In genomic region chr11:62504158-62504973, GRCh38 we compare ENCODE assay signal across 17 cellular contexts. TPM values are rescaled to one million over a fixed set of nuclear protein-coding genes. Genes with fewer than 3 reads are reported as not detected.
A peak's percentile ranks its signal among the peaks of the same experiment; 100 is the strongest.
DNase-seq lines count a peak whose midpoint lies in the region; ATAC-seq and TF ChIP-seq lines count a peak whose summit lies in the region.
"Had no signal": no experiment of that assay in that cellular context is flagged by ENCODE, and none has a peak within 500 bp of the region (broad histone marks: within the 10 kb centered on the region; RNA-seq: fewer than 3 reads in every experiment).

No MANE protein-coding gene starts in this region.

- peak; percentile 69 for DNase-seq in cerebellar cortex (ENCODE audit: low spot score)
- DNase-seq in lung (ENCODE audit: low spot score): peak; percentile 77
- DNase-seq in tibial artery: no peak
- no peak for DNase-seq in suprapubic skin (ENCODE audit: low spot score in 2 of 2)
- no peak for DNase-seq in NCI-H526 (lab: John Stamatoyannopoulos, UW)
- DNase-seq: activated CD4-positive, alpha-beta T cell treated with anti-CD3 and anti-CD28 coated beads for 1 hour; activated T-cell treated with anti-CD3 and anti-CD28 coated beads, Interleukin-2, amount 50 U/mL, for 24 hours; amniotic stem cell; CD4-positive, alpha-beta T cell; cortex of kidney; naive thymus-derived CD4-positive, alpha-beta T cell; stimulated activated CD4-positive, alpha-beta T cell treated with anti-CD3 and anti-CD28 coated beads, Interleukin-4, amount 100 ng/mL, for 1 hour; SW 1271 had no signal

- H3K27me3 ChIP-seq in HUES64 (ENCODE audit: insufficient read depth, low read length) (peaks cover 11% of the 10 kb centered on the region; the same call in 1 of the 2 replicates), lung (ENCODE audit: control insufficient read depth, insufficient read depth) (no peaks in the 10 kb centered on the region), tibial artery (no peaks in the 10 kb centered on the region), suprapubic skin (no peaks in the 10 kb centered on the region)

- H3K27ac ChIP-seq in HUES64 (ENCODE audit: low read depth, low read length) (no peak overlapping the region), lung (ENCODE audit: low read depth in 1 of 2, low read length in 1 of 2) (no peak overlapping the region), tibial artery (peak overlapping the region; percentile 34 to 48), suprapubic skin (no peak overlapping the region)

- no peaks in the 10 kb centered on the region for H3K36me3 ChIP-seq in HUES64 (ENCODE audit: insufficient read depth, low read length)
- no peaks in the 10 kb centered on the region for H3K36me3 ChIP-seq in lung (ENCODE audit: control insufficient read depth in 2 of 2, insufficient read depth in 2 of 2, low read length in 2 of 2)
- H3K36me3 ChIP-seq in tibial artery: no peaks in the 10 kb centered on the region
- no peaks in the 10 kb centered on the region for H3K36me3 ChIP-seq in suprapubic skin

- H3K9ac ChIP-seq in HUES64 (ENCODE audit: low read depth, low read length): no peak overlapping the region

- no peak for TF ChIP-seq EP300 in suprapubic skin (IDR thresholded peaks at IDR 0.05)

- intact Hi-C loops in tibial artery (cut with DNase I; ENCODE audit: low total_unique reads): no loop called here

- TF ChIP-seq CTCF in lung (IDR thresholded peaks at IDR 0.05; ENCODE audit: control extremely low read depth, extremely low read depth) (no peak), tibial artery (IDR thresholded peaks at IDR 0.05) (no peak), suprapubic skin (IDR thresholded peaks at IDR 0.05) (no peak)

- H3K4me1 ChIP-seq in HUES64 (ENCODE audit: insufficient read depth, low read length) (peaks cover 34% of the 10 kb centered on the region), lung (ENCODE audit: control insufficient read depth in 2 of 2, insufficient read depth in 2 of 2, low read length in 2 of 2) (peaks cover 13 to 26% of the 10 kb centered on the region in 2 donors), tibial artery (peaks cover 0 to 71% (median 37%) of the 10 kb centered on the region in 4 donors), suprapubic skin (peaks cover 98% of the 10 kb centered on the region)

- H3K9me3 ChIP-seq in HUES64 (ENCODE audit: insufficient read depth, low read depth, low read length) (no peaks in the 10 kb centered on the region), lung (ENCODE audit: control insufficient read depth in 2 of 2, insufficient read depth in 1 of 2, low read length in 1 of 2) (no peaks in the 10 kb centered on the region), tibial artery (no peaks in the 10 kb centered on the region), suprapubic skin (no peaks in the 10 kb centered on the region)

- H3K4me3 ChIP-seq in HUES64 (ENCODE audit: low read length): peak overlapping the region; percentile 53
- no peak overlapping the region for H3K4me3 ChIP-seq in lung
- no peak overlapping the region for H3K4me3 ChIP-seq in tibial artery
- H3K4me3 ChIP-seq in suprapubic skin: no peak overlapping the region

- 36% methylated on average over 15 of the region's 15 CpGs for WGBS in HUES64
- WGBS in lung, 2 donors: 69 to 79% methylated on average over 15 of the region's 15 CpGs
- WGBS in suprapubic skin: 83% methylated on average over 15 of the region's 15 CpGs

- no peak for TF ChIP-seq POLR2A in suprapubic skin (IDR thresholded peaks at IDR 0.05)

- ATAC-seq in lung (ENCODE audit: insufficient read depth, low FRiP score) (peak; percentile 15), GM21528 (IDR thresholded peaks at IDR 0.05; ENCODE audit: low FRiP score, unreplicated experiment) (no peak)
- ATAC-seq: naive thymus-derived CD4-positive, alpha-beta T cell; right cardiac atrium; stimulated activated memory B cell treated with anti-CD40 and anti-IgM and Interleukin-4, amounts not matched to agents 10 μg/mL and 1 μg/mL and 100 μg/mL, for 72 hours had no signal

RNA-seq across cellular contexts. Expression of gene AHNAK, which starts 42.2 kb away (rescaled TPM):
- 3.4 TPM for polyA plus RNA-seq in HUES64 (2013, experiment 1 of 2)
- 4.6 TPM for polyA plus RNA-seq in HUES64 (2013, experiment 2 of 2)
- total RNA-seq in lung (100 to 1,000 TPM; 396 to 707 TPM), suprapubic skin (1,000 to 10,000 TPM; 1,174 to 1,475 (median 1,322) TPM)
- 10 to 100 TPM; 66.5 to 79.9 TPM for polyA plus RNA-seq in lung

Comparison
In these comparisons a context has a peak if more than half of its experiments do, and no peak if none do; other contexts are left out.
1. H3K27ac ChIP-seq: peak in tibial artery (2 of 2); none in HUES64 (single experiment), lung (0 of 2) and suprapubic skin (single experiment).
2. DNase-seq: peak in cerebellar cortex (single experiment) and lung (single experiment); none in tibial artery (0 of 2), suprapubic skin (0 of 2) and NCI-H526 (0 of 2).